11 cellular contexts compared by ENCODE assay signal in genomic region chr12:6547987-6548386, GRCh38. TPM values are rescaled to one million over a fixed set of nuclear protein-coding genes. Genes with fewer than 3 reads are reported as not detected.
DNase-seq lines count a peak whose midpoint lies in the region; ATAC-seq and TF ChIP-seq lines count a peak whose summit lies in the region.
"Had no signal": no experiment of that assay in that cellular context is flagged by ENCODE, and none has a peak within 500 bp of the region (broad histone marks: within the 10 kb centered on the region; RNA-seq: fewer than 3 reads in every experiment).

No MANE protein-coding gene starts in this region.

- H3K27ac ChIP-seq in IMR-90 (ENCODE audit: insufficient read depth, low read length) (peak overlapping the region; percentile 100), muscle layer of duodenum (ENCODE audit: low read length) (peak overlapping the region; percentile 31)

- H3K23ac ChIP-seq in IMR-90 (ENCODE audit: low read depth, low read length) = peak overlapping the region; percentile 98

- in situ Hi-C loops in IMR-90 (cut with MboI; ENCODE audit: low sequenced_read_pairs) (loop anchor here (10.0 kb wide), 1 partner anchor 213 kb away; no protein-coding TSS in a partner anchor), GM13977 (cut with MboI; ENCODE audit: low pct_unique_long_range_greater_than_20kb, low sequenced_read_pairs, unreplicated experiment) (no loop called here)

- no peak overlapping the region for H3K4me3 Mint-ChIP-seq in dendritic cell treated with granulocyte-macrophage colony-stimulating factor and Interleukin-4, amounts not matched to agents 40 ng/mL and 50 ng/mL, for 4 days
- H3K4me3 Mint-ChIP-seq: B cell; T-helper 1 cell treated with Interleukin-12 subunit alpha and Interleukin-12 subunit beta and Interleukin-4 antibody, amounts not matched to agents 30 μg/mL and 1 μg/mL, for 36 hours had no signal

- peak overlapping the region; percentile 99 for H3K14ac ChIP-seq in IMR-90 (replicated peaks; ENCODE audit: low read depth, low read length)

- peaks cover 44% of the 10 kb centered on the region for H3K4me1 ChIP-seq in IMR-90 (ENCODE audit: control insufficient read depth, insufficient read depth, low read length)
- H3K4me1 ChIP-seq in muscle layer of duodenum (ENCODE audit: control insufficient read depth in 1 of 2, insufficient read depth in 2 of 2, low read length in 2 of 2) = peaks cover 10 to 47% of the 10 kb centered on the region in 2 donors

- no peak for TF ChIP-seq CTCF in IMR-90 (conservative IDR thresholded peaks at IDR 0.05; ENCODE audit: low read depth, low read length)
- no peak for TF ChIP-seq CTCF in GM10266 (IDR thresholded peaks at IDR 0.05; ENCODE audit: control insufficient read depth, insufficient read depth, low read depth, missing control alignments)
- TF ChIP-seq CTCF in GM13977 (IDR thresholded peaks at IDR 0.05; ENCODE audit: extremely low read depth, insufficient read depth, missing control alignments) = no peak

- H2BK120ac ChIP-seq in IMR-90 (ENCODE audit: low read depth, low read length) = peak overlapping the region; percentile 92

- H2BK20ac ChIP-seq in IMR-90 (ENCODE audit: low read depth, low read length) = peak overlapping the region; percentile 97

- H3K4me2 ChIP-seq in IMR-90 (ENCODE audit: low read depth, low read length) = peak overlapping the region; percentile 72

- no peaks in the 10 kb centered on the region for H3K27me3 Mint-ChIP-seq in dendritic cell treated with granulocyte-macrophage colony-stimulating factor and Interleukin-4, amounts not matched to agents 40 ng/mL and 50 ng/mL, for 4 days
- H3K27me3 Mint-ChIP-seq: B cell, naive B cell had no signal

- peak overlapping the region; percentile 94 for H3K56ac ChIP-seq in IMR-90 (ENCODE audit: extremely low read depth, insufficient read depth, low read length)

- H3K18ac ChIP-seq in IMR-90 (ENCODE audit: low read depth, low read length) = peak overlapping the region; percentile 99

- DNase-seq in A172 (ENCODE audit: low spot score) (peak; percentile 74), IMR-90 (peak; percentile 89), NK-92 (lab: John Stamatoyannopoulos, UW; ENCODE audit: unreplicated experiment) (no peak), GM10266 (ENCODE audit: extremely low spot score) (no peak), GM13977 (ENCODE audit: low spot score) (no peak), AML-193 (lab: John Stamatoyannopoulos, UW) (no peak)
- DNase-seq: naive B cell had no signal

- H2AK5ac ChIP-seq in IMR-90 (ENCODE audit: low read depth, low read length) = peak overlapping the region; percentile 100

- peak overlapping the region; percentile 95 for H4K91ac ChIP-seq in IMR-90 (ENCODE audit: insufficient read depth, low read depth, low read length)

- H3K9me1 ChIP-seq in IMR-90 (ENCODE audit: insufficient read depth, low read length) = peaks cover 26% of the 10 kb centered on the region

- dilution Hi-C loops in IMR-90 (cut with HindIII; ENCODE audit: low sequenced_read_pairs, unreplicated experiment) = no loop called here

- no CpG with 5 or more reads among the region's 9 CpGs for WGBS in IMR-90 (ENCODE audit: extremely low coverage in 2 of 2, insufficient read length in 1 of 2), 2 experiments

- CTCF ChIA-PET in IMR-90 (lab: Yijun Ruan, JAX) = interaction anchor here (0.8 kb wide), 1 partner anchor 124 kb away, joined by 3 read pairs; no protein-coding TSS in a partner anchor

- H2AK9ac ChIP-seq in IMR-90 (replicated peaks; ENCODE audit: low read depth, low read length, poor library complexity) = peak overlapping the region; percentile 100

- TSS peak; percentile 42 for BruUV-seq in IMR-90 (replicated peaks; lab: Mats Ljungman, UMichigan)

- peaks cover 71% of the 10 kb centered on the region for H3K4me1 Mint-ChIP-seq in dendritic cell treated with granulocyte-macrophage colony-stimulating factor and Interleukin-4, amounts not matched to agents 40 ng/mL and 50 ng/mL, for 4 days (ENCODE audit: low read depth)

- H3K4ac ChIP-seq in IMR-90 (ENCODE audit: low read depth, low read length) = peak overlapping the region; percentile 99

- peaks cover 92% of the 10 kb centered on the region for H3K36me3 Mint-ChIP-seq in dendritic cell treated with granulocyte-macrophage colony-stimulating factor and Interleukin-4, amounts not matched to agents 40 ng/mL and 50 ng/mL, for 4 days (ENCODE audit: low read depth)

- TF ChIP-seq RAD21 in IMR-90 (IDR thresholded peaks at IDR 0.05; ENCODE audit: low read length) = no peak

- H4K8ac ChIP-seq in IMR-90 (ENCODE audit: low read depth in 2 of 2, low read length in 2 of 2) = peak overlapping the region; percentile 83 to 99

- H2AFZ ChIP-seq in IMR-90 (replicated peaks; ENCODE audit: low read length, poor library complexity) = peak overlapping the region; percentile 84

- H3K27me3 ChIP-seq in IMR-90 (ENCODE audit: control insufficient read depth, insufficient read depth, low read length) = no peaks in the 10 kb centered on the region
- no peaks in the 10 kb centered on the region for H3K27me3 ChIP-seq in muscle layer of duodenum (ENCODE audit: low read depth, low read length)

- H2BK15ac ChIP-seq in IMR-90 (ENCODE audit: low read depth, low read length) = peak overlapping the region; percentile 97; the same call in 2 of the 3 replicates

- peaks cover 25 to 78% of the 10 kb centered on the region in 2 experiments for H3K79me1 ChIP-seq in IMR-90 (ENCODE audit: low read depth in 1 of 2, low read length in 2 of 2)

- peak overlapping the region; percentile 98 for H4K5ac ChIP-seq in IMR-90 (ENCODE audit: low read depth, low read length)

- intact Hi-C loops in IMR-90 (cut with micrococcal nuclease) = loop anchor here (1.0 kb wide), 1 partner anchor 8 kb away; no protein-coding TSS in a partner anchor
- intact Hi-C loops in dendritic cell treated with granulocyte-macrophage colony-stimulating factor and Interleukin-4, amounts not matched to agents 40 ng/mL and 50 ng/mL, for 4 days (cut with micrococcal nuclease) = no loop called here

- peaks cover 10% of the 10 kb centered on the region; the same call in 1 of the 2 replicates for H4K20me1 ChIP-seq in IMR-90 (ENCODE audit: insufficient read depth, low read length)

- H3K27ac Mint-ChIP-seq in dendritic cell treated with granulocyte-macrophage colony-stimulating factor and Interleukin-4, amounts not matched to agents 40 ng/mL and 50 ng/mL, for 4 days = peak overlapping the region; percentile 86
- H3K27ac Mint-ChIP-seq: B cell; T-helper 1 cell treated with Interleukin-12 subunit alpha and Interleukin-12 subunit beta and Interleukin-4 antibody, amounts not matched to agents 30 μg/mL and 1 μg/mL, for 36 hours had no signal

- peak overlapping the region; percentile 32 for H3K4me3 ChIP-seq in IMR-90 (ENCODE audit: insufficient read depth, low read depth, low read length)
- no peak overlapping the region for H3K4me3 ChIP-seq in muscle layer of duodenum (ENCODE audit: low read depth in 1 of 2, low read length in 2 of 2)

- H3K9me3 Mint-ChIP-seq in dendritic cell treated with granulocyte-macrophage colony-stimulating factor and Interleukin-4, amounts not matched to agents 40 ng/mL and 50 ng/mL, for 4 days = no peaks in the 10 kb centered on the region
- H3K9me3 Mint-ChIP-seq: naive B cell; T-helper 1 cell treated with Interleukin-12 subunit alpha and Interleukin-12 subunit beta and Interleukin-4 antibody, amounts not matched to agents 30 μg/mL and 1 μg/mL, for 36 hours had no signal

- POLR2A ChIA-PET in IMR-90 (lab: Charles Lee; ENCODE audit: unreplicated experiment) = interaction anchor here (0.7 to 0.9 kb wide), 2 partner anchors 10 to 14 kb away, joined by 4 to 11 read pairs; partner anchors contain the start of gene GAPDH

- H3K36me3 ChIP-seq in IMR-90 (ENCODE audit: control insufficient read depth, insufficient read depth, low read length) (peaks cover 26% of the 10 kb centered on the region), muscle layer of duodenum (ENCODE audit: control insufficient read depth in 1 of 2, insufficient read depth in 2 of 2, low read length in 2 of 2) (peaks cover 30 to 40% of the 10 kb centered on the region in 2 donors)

- H3K9me3 ChIP-seq in IMR-90 (ENCODE audit: control insufficient read depth, insufficient read depth, low read length) = no peaks in the 10 kb centered on the region
- no peaks in the 10 kb centered on the region for H3K9me3 ChIP-seq in muscle layer of duodenum (ENCODE audit: control insufficient read depth in 1 of 2, low read length in 2 of 2)

- peak; percentile 69 for ATAC-seq in IMR-90 (ENCODE audit: low read depth)

- peak overlapping the region; percentile 99 for H2BK5ac ChIP-seq in IMR-90 (ENCODE audit: low read depth, low read length, poor library complexity, severe bottlenecking)

- no peak for TF ChIP-seq POLR2A in IMR-90 (IDR thresholded peaks at IDR 0.05; ENCODE audit: low read depth, low read length)

- peak overlapping the region; percentile 54 for H3K9ac ChIP-seq in IMR-90 (ENCODE audit: low read depth, low read length)

TF ChIP-seq in IMR-90, 13 proteins besides CTCF, POLR2A, EP300 and RAD21 (continues in another document):
- no peak for TF ChIP-seq BHLHE40 (IDR thresholded peaks at IDR 0.05; ENCODE audit: low read depth, low read length)

RNA-seq across cellular contexts. Expression of gene IFFO1, which starts 7.9 kb away (rescaled TPM):
- 2.1 TPM in 2 replicates for total RNA-seq in A172 (2014; rRNA removed; shearing (Covaris generic))
- total RNA-seq in IMR-90 (2012; rRNA removed) = 5.6 and 5.8 TPM in 2 replicates
- polyA plus RNA-seq in IMR-90 (2012; rRNA removed) = 35.1 and 37.8 TPM in 2 replicates
- 30.6 and 33.4 TPM in 2 replicates for polyA plus RNA-seq in IMR-90 (2012; cell fraction: cytosol; rRNA removed)
- polyA plus RNA-seq in IMR-90 (2012; cell fraction: nucleus; rRNA removed; ENCODE audit: low replicate concordance) = 194 and 345 TPM in 2 replicates

RNA-seq across cellular contexts. Expression of gene GAPDH, which starts 13.7 kb away (rescaled TPM):
- 3,748 and 4,015 TPM in 2 replicates for total RNA-seq in A172 (2014; rRNA removed; shearing (Covaris generic))
- total RNA-seq in IMR-90 (2012; rRNA removed) = 11,536 and 12,939 TPM in 2 replicates
- polyA plus RNA-seq in IMR-90 (2012; rRNA removed) = 21,893 and 22,387 TPM in 2 replicates
- 8,363 and 20,126 TPM in 2 replicates for polyA plus RNA-seq in IMR-90 (2012; cell fraction: cytosol; rRNA removed)
- polyA plus RNA-seq in IMR-90 (2012; cell fraction: nucleus; rRNA removed; ENCODE audit: low replicate concordance) = 5,196 and 8,980 TPM in 2 replicates

RNA-seq across cellular contexts. Expression of gene NOP2, which starts 20.1 kb away (rescaled TPM):
- 53.9 and 59.8 TPM in 2 replicates for total RNA-seq in A172 (2014; rRNA removed; shearing (Covaris generic))
- total RNA-seq in IMR-90 (2012; rRNA removed) = 32.5 and 35.8 TPM in 2 replicates
- 49.9 and 51.7 TPM in 2 replicates for polyA plus RNA-seq in IMR-90 (2012; rRNA removed)
- polyA plus RNA-seq in IMR-90 (2012; cell fraction: cytosol; rRNA removed) = 11.8 and 18.6 TPM in 2 replicates
- 170 and 206 TPM in 2 replicates for polyA plus RNA-seq in IMR-90 (2012; cell fraction: nucleus; rRNA removed; ENCODE audit: low replicate concordance)

RNA-seq across cellular contexts. Expression of gene NCAPD2, which starts 54.1 kb away (rescaled TPM):
- 46.2 and 60.2 TPM in 2 replicates for total RNA-seq in A172 (2014; rRNA removed; shearing (Covaris generic))
- total RNA-seq in IMR-90 (2012; rRNA removed) = 52.8 and 57.9 TPM in 2 replicates
- polyA plus RNA-seq in IMR-90 (2012; rRNA removed) = 35.6 and 40.9 TPM in 2 replicates
- polyA plus RNA-seq in IMR-90 (2012; cell fraction: cytosol; rRNA removed) = 24.1 and 33.8 TPM in 2 replicates
- 21.1 and 24.2 TPM in 2 replicates for polyA plus RNA-seq in IMR-90 (2012; cell fraction: nucleus; rRNA removed; ENCODE audit: low replicate concordance)

RNA-seq across cellular contexts. Expression of gene MRPL51, which starts 54.9 kb away (rescaled TPM):
- total RNA-seq in A172 (2014; rRNA removed; shearing (Covaris generic)) = 116 and 166 TPM in 2 replicates
- total RNA-seq in IMR-90 (2012; rRNA removed) = 80.1 and 126 TPM in 2 replicates
- 151 and 160 TPM in 2 replicates for polyA plus RNA-seq in IMR-90 (2012; rRNA removed)
- polyA plus RNA-seq in IMR-90 (2012; cell fraction: cytosol; rRNA removed) = 68.0 and 178 TPM in 2 replicates
- polyA plus RNA-seq in IMR-90 (2012; cell fraction: nucleus; rRNA removed; ENCODE audit: low replicate concordance) = 16.5 and 43.9 TPM in 2 replicates

Comparison
In these comparisons a context has a peak if more than half of its experiments do, and no peak if none do; other contexts are left out.
1. DNase-seq: peak in A172 (single experiment) and IMR-90 (single experiment); none in NK-92 (single experiment), GM10266 (single experiment), GM13977 (single experiment) and AML-193 (0 of 2).